Comparison of ENCODE assay signal across 8 cellular contexts in the genomic region with DNA sequence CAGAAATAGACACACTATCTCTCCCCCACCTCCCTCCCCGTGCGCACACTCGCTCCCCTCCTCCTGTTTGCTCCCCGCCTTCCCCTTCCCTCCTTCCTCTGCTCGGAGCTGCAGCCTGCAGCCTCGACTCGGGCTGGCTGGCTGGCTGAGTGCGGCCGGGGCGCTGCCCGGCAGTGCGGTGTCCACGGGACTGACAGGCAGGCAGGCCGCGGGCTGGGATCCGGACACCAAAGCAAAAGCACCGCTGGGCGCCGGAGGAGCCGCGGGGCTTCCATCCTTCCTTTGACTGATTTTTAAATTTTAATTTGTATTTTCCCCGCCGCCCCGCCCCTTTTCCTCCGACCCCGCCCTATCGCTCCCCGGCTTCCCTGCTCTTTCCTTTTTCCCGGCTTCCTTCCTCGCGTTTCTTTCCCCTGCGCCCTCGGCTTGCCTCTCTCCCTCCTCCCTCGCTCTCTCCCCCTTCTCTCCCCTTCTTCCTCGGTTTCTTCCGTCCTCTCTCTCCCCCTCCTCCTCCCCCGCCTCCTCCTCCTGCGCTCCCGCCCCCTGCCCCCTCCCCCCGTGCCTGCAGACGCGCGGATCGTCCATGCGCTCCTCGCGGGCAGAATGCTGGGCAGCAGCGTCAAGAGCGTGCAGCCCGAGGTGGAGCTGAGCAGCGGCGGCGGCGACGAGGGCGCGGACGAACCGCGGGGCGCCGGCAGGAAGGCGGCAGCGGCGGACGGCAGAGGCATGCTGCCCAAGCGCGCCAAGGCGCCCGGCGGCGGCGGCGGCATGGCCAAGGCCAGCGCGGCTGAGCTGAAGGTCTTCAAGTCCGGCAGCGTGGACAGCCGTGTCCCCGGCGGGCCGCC.
DNase-seq lines count a peak whose midpoint lies in the region; ATAC-seq and TF ChIP-seq lines count a peak whose summit lies in the region.

No MANE protein-coding gene starts in this region.

- intact Hi-C loops in lower lobe of right lung (cut with DNase I) = no loop called here
- intact Hi-C loops in transverse colon (cut with DNase I; ENCODE audit: low total_unique reads) = no loop called here

- peaks cover 52% of the 10 kb centered on the region for H3K27me3 Mint-ChIP-seq in T-helper 1 cell treated with Interleukin-12 subunit alpha and Interleukin-12 subunit beta and Interleukin-4 antibody, amounts not matched to agents 30 μg/mL and 1 μg/mL, for 36 hours (ENCODE audit: low read depth)

- TF ChIP-seq CTCF in lower lobe of right lung (IDR thresholded peaks at IDR 0.05) (no peak), transverse colon (IDR thresholded peaks at IDR 0.05) (no peak)

- no peak for TF ChIP-seq EP300 in transverse colon (IDR thresholded peaks at IDR 0.05; ENCODE audit: low read depth)

- DNase-seq in T-helper 1 cell (no peak), NCI-H460 (ENCODE audit: extremely low read depth, low read depth) (peak; percentile 29), dermis blood vessel endothelial cell (peak; percentile 68), lower lobe of right lung (peak; percentile 55), transverse colon (peak; percentile 35), RPMI8226 (no peak)

- H3K27ac ChIP-seq in lower lobe of right lung (no peak overlapping the region), transverse colon (peak overlapping the region; percentile 82 to 89 (median 84))

- no peaks in the 10 kb centered on the region for H3K36me3 Mint-ChIP-seq in T-helper 1 cell treated with Interleukin-12 subunit alpha and Interleukin-12 subunit beta and Interleukin-4 antibody, amounts not matched to agents 30 μg/mL and 1 μg/mL, for 36 hours (ENCODE audit: low read depth)

- peak overlapping the region; percentile 58 for H3K4me3 Mint-ChIP-seq in T-helper 1 cell treated with Interleukin-12 subunit alpha and Interleukin-12 subunit beta and Interleukin-4 antibody, amounts not matched to agents 30 μg/mL and 1 μg/mL, for 36 hours

- ATAC-seq in lower lobe of right lung (peak; percentile 40 to 56), HG02588 (IDR thresholded peaks at IDR 0.05; ENCODE audit: unreplicated experiment) (no peak)

- no peaks in the 10 kb centered on the region for H3K4me1 Mint-ChIP-seq in T-helper 1 cell treated with Interleukin-12 subunit alpha and Interleukin-12 subunit beta and Interleukin-4 antibody, amounts not matched to agents 30 μg/mL and 1 μg/mL, for 36 hours (ENCODE audit: low read depth)

- no peaks in the 10 kb centered on the region for H3K9me3 Mint-ChIP-seq in T-helper 1 cell treated with Interleukin-12 subunit alpha and Interleukin-12 subunit beta and Interleukin-4 antibody, amounts not matched to agents 30 μg/mL and 1 μg/mL, for 36 hours

- H3K9me3 ChIP-seq in lower lobe of right lung = no peaks in the 10 kb centered on the region
- no peaks in the 10 kb centered on the region for H3K9me3 ChIP-seq in transverse colon

- no peak overlapping the region for H3K27ac Mint-ChIP-seq in T-helper 1 cell treated with Interleukin-12 subunit alpha and Interleukin-12 subunit beta and Interleukin-4 antibody, amounts not matched to agents 30 μg/mL and 1 μg/mL, for 36 hours

- WGBS in transverse colon (ENCODE audit: low coverage in 1 of 2), 2 donors = 3 to 5% methylated on average over 14 to 65 of the region's 82 CpGs

- H3K4me1 ChIP-seq in lower lobe of right lung (peaks cover 25% of the 10 kb centered on the region), transverse colon (peaks cover 19 to 41% (median 30%) of the 10 kb centered on the region in 4 donors)

- in situ Hi-C loops in transverse colon (cut with MboI; ENCODE audit: low pct_ligation_motif_present in 1 of 4, low pct_unique_long_range_greater_than_20kb in 1 of 4, low sequenced_read_pairs in 3 of 4) = no loop called here

- H3K27me3 ChIP-seq in lower lobe of right lung (ENCODE audit: low read depth) = peaks cover 16% of the 10 kb centered on the region
- peaks cover 5% of the 10 kb centered on the region for H3K27me3 ChIP-seq in transverse colon

- H3K4me3 ChIP-seq in lower lobe of right lung (peak overlapping the region; percentile 60), transverse colon (peak overlapping the region; percentile 23 to 57 (median 44))

- no peak for TF ChIP-seq POLR2A in transverse colon (IDR thresholded peaks at IDR 0.05)

- H3K36me3 ChIP-seq in lower lobe of right lung (no peaks in the 10 kb centered on the region), transverse colon (no peaks in the 10 kb centered on the region)

Comparison
In these comparisons a context has a peak if more than half of its experiments do, and no peak if none do; other contexts are left out.
1. DNase-seq: peak in NCI-H460 (single experiment), dermis blood vessel endothelial cell (single experiment), lower lobe of right lung (single experiment) and transverse colon (single experiment); none in T-helper 1 cell (0 of 5) and RPMI8226 (single experiment).